In the genomic region with DNA sequence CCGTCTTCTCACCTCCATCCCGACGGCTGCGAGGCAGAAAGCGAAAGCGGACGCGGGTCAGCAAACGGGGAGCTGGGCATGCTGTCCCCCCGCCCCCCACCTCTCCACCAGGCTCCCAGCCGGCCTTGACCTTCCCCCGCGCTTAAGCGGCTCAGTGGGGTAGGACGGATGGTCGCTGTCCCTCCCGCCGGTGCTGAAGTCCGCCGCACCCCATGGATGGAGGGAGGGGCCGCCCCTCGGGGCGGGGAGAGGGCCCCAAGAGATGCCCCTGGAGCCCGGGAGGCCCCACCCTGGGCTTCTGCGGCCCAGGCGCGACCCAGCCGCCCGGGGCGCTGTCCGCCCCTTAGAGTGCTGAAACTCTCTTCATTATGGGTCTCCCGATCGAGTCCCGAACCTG, we compare ENCODE assay signal across 8 cellular contexts. TPM values are rescaled to one million over a fixed set of nuclear protein-coding genes. Genes with fewer than 3 reads are reported as not detected.
DNase-seq lines count a peak whose midpoint lies in the region; ATAC-seq and TF ChIP-seq lines count a peak whose summit lies in the region.

KCNB1 (minus strand) TSS at position 48 of the 397 bp plus-strand sequence. CDS start 188 bp downstream, outside the sequence.

- intact Hi-C loops in left ventricle myocardium inferior (cut with micrococcal nuclease) (loop anchor here (10.0 kb wide), 1 partner anchor 98 kb away; no protein-coding TSS in a partner anchor), prostate gland (cut with DNase I) (loop anchor here (5.0 kb wide), 2 partner anchors 35 to 70 kb away; no protein-coding TSS in a partner anchor)

- ATAC-seq in GM18907 (IDR thresholded peaks at IDR 0.05; ENCODE audit: unreplicated experiment): no peak

- no peaks in the 10 kb centered on the region for H3K9me3 ChIP-seq in SJCRH30 (replicated peaks)
- no peaks in the 10 kb centered on the region for H3K9me3 ChIP-seq in left ventricle myocardium inferior (replicated peaks)
- H3K9me3 ChIP-seq in prostate gland: no peaks in the 10 kb centered on the region

- H3K27me3 ChIP-seq in SJCRH30: peaks cover 7% of the 10 kb centered on the region
- H3K27me3 ChIP-seq in left ventricle myocardium inferior (ENCODE audit: low read depth): peaks cover 80% of the 10 kb centered on the region
- no peaks in the 10 kb centered on the region for H3K27me3 ChIP-seq in prostate gland (replicated peaks; ENCODE audit: insufficient read depth)

- no peak for TF ChIP-seq POLR2A in prostate gland (IDR thresholded peaks at IDR 0.05)

- no peak for TF ChIP-seq CTCF in left ventricle myocardium inferior (IDR thresholded peaks at IDR 0.05; ENCODE audit: borderline replicate concordance)
- TF ChIP-seq CTCF in prostate gland (IDR thresholded peaks at IDR 0.05): peak in 2 of 4 experiments; percentile 8 to 21

- whole genome bisulfite sequencing in prostate gland: 2% methylated on average over 33 of the region's 34 CpGs

- DNase-seq in Daoy (ENCODE audit: low read depth) (peak; percentile 82), SJCRH30 (peak; percentile 73 to 77), left ventricle myocardium inferior (peak; percentile 56), prostate gland (ENCODE audit: low spot score) (peak; percentile 34), MV-4-11 (lab: John Stamatoyannopoulos, UW) (no peak), NCI-H187 treated with DMSO at 0.1 percent for 48 hours (lab: John Stamatoyannopoulos, UW) (no peak)
- DNase-seq in activated naive CD8-positive, alpha-beta T cell treated with anti-CD3 and anti-CD28 coated beads, Interleukin-2, amount 50 U/mL, for 16 hours (ENCODE audit: low read depth, low spot score): peak; percentile 3

- no peak within 1 kb of the TSS for H3K4me3 ChIP-seq in SJCRH30
- peak within 1 kb of the TSS; percentile 67 for H3K4me3 ChIP-seq in left ventricle myocardium inferior
- peak within 1 kb of the TSS; percentile 35 to 39 for H3K4me3 ChIP-seq in prostate gland

- peaks cover 5% of the 10 kb centered on the region for H3K4me1 ChIP-seq in SJCRH30
- peaks cover 26% of the 10 kb centered on the region for H3K4me1 ChIP-seq in left ventricle myocardium inferior
- H3K4me1 ChIP-seq in prostate gland (replicated peaks): peaks cover 7% of the 10 kb centered on the region

- H3K36me3 ChIP-seq in SJCRH30: no peaks in the 10 kb centered on the region
- H3K36me3 ChIP-seq in left ventricle myocardium inferior: no peaks in the 10 kb centered on the region
- H3K36me3 ChIP-seq in prostate gland: no peaks in the 10 kb centered on the region

- H3K27ac ChIP-seq in SJCRH30 (no peak within 1 kb of the TSS), left ventricle myocardium inferior (replicated peaks) (peak within 1 kb of the TSS; percentile 58), prostate gland (peak within 1 kb of the TSS in 1 of 2 donors; percentile 56)

RNA-seq across cellular contexts. Expression of gene KCNB1, which starts in this region (rescaled TPM):
- under 0.01 TPM in 1 of 2 replicates, not detected in the other for total RNA-seq in Daoy (2014; rRNA removed; shearing (Covaris generic))
- total RNA-seq in SJCRH30 (2014; rRNA removed; shearing (Covaris generic)): 0.10 and 0.30 TPM in 2 replicates
- total RNA-seq in left ventricle myocardium inferior: 0.77 TPM
- 10 to 100 TPM in 1 of 2 donors, 1 to 10 TPM in 1; 2.8 to 16.1 TPM for total RNA-seq in prostate gland

Comparison
In these comparisons a context has a peak if more than half of its experiments do, and no peak if none do; other contexts are left out.
1. Peak in DNase-seq in Daoy; RNA of the gene not detected or under 1 TPM.
2. Peak in DNase-seq in SJCRH30; RNA of the gene not detected or under 1 TPM.
3. Peak in DNase-seq, H3K4me3 ChIP-seq and H3K27ac ChIP-seq in left ventricle myocardium inferior; RNA of the gene not detected or under 1 TPM.
4. DNase-seq: peak in activated naive CD8-positive, alpha-beta T cell treated with anti-CD3 and anti-CD28 coated beads, Interleukin-2, amount 50 U/mL, for 16 hours (single experiment) and prostate gland (single experiment); none in MV-4-11 (single experiment) and NCI-H187 treated with DMSO at 0.1 percent for 48 hours (single experiment).